In genomic region chr9:96068511-96068910, GRCh38 we compare ENCODE assay signal across 20 cellular contexts.
DNase-seq lines count a peak whose midpoint lies in the region; ATAC-seq and TF ChIP-seq lines count a peak whose summit lies in the region.
"Had no signal": no experiment of that assay in that cellular context is flagged by ENCODE, and none has a peak within 500 bp of the region (broad histone marks: within the 10 kb centered on the region; RNA-seq: fewer than 3 reads in every experiment).

No MANE protein-coding gene starts in this region.

- TF ChIP-seq POLR2A in thyroid gland (IDR thresholded peaks at IDR 0.05): no peak

- TF ChIP-seq CTCF in thyroid gland (IDR thresholded peaks at IDR 0.05): no peak

- no peaks in the 10 kb centered on the region for H3K36me3 ChIP-seq in thyroid gland
- H3K36me3 ChIP-seq: MG63, Peyer's patch, SJSA1 had no signal

- 23 to 26% methylated on average over 11 of the region's 11 CpGs for WGBS in thyroid gland, 2 donors

- no peaks in the 10 kb centered on the region for H3K27me3 ChIP-seq in thyroid gland
- H3K27me3 ChIP-seq: MG63, Peyer's patch, SJSA1 had no signal

- H3K4me3 ChIP-seq in thyroid gland (replicated peaks in 1 of 3): no peak overlapping the region
- H3K4me3 ChIP-seq: A549, MG63, Peyer's patch, SJSA1 had no signal

- peak overlapping the region; percentile 79 to 90 (median 84) for H3K27ac ChIP-seq in thyroid gland
- H3K27ac ChIP-seq: A549, Peyer's patch, SJSA1 had no signal

- peak; percentile 13 for DNase-seq in activated effector memory CD4-positive, alpha-beta T cell treated with anti-CD3 and anti-CD28 coated beads, Interleukin-2, amount 50 U/mL, for 16 hours
- no peak for DNase-seq in activated effector memory CD4-positive, alpha-beta T cell treated with Interleukin-2 at 50 U/mL for 16 hours
- DNase-seq in NCI-H1092 treated with DMSO at 0.1 percent for 48 hours (lab: John Stamatoyannopoulos, UW) (peak; percentile 21), left lobe of liver (ENCODE audit: low spot score) (peak; percentile 76), thyroid gland (peak; percentile 89 to 91), LoVo (ENCODE audit: low spot score) (no peak), NCI-H1436 treated with DMSO at 0.1 percent for 48 hours (lab: John Stamatoyannopoulos, UW) (no peak)
- DNase-seq: CD4-positive, CD25-positive, alpha-beta regulatory T cell; DMS79 treated with DMSO at 0.1 percent for 48 hours; Karpas-422; MG63; NCI-H1048; NCI-H146; NCI-H2029; NCI-H510A; NCI-H774; Peyer's patch; T-helper 1 cell had no signal

- H3K9me3 ChIP-seq in thyroid gland: no peaks in the 10 kb centered on the region
- H3K9me3 ChIP-seq: A549, MG63, Peyer's patch, SJSA1 had no signal

- H3K4me1 ChIP-seq in thyroid gland: peaks cover 34 to 60% of the 10 kb centered on the region in 2 donors
- H3K4me1 ChIP-seq: Peyer's patch had no signal

- ATAC-seq in left lobe of liver: peak; percentile 76
- ATAC-seq: A549 had no signal

- intact Hi-C loops in thyroid gland (cut with DNase I): no loop called here

Comparison
In these comparisons a context has a peak if more than half of its experiments do, and no peak if none do; other contexts are left out.
1. DNase-seq: peak in activated effector memory CD4-positive, alpha-beta T cell treated with anti-CD3 and anti-CD28 coated beads, Interleukin-2, amount 50 U/mL, for 16 hours (single experiment), NCI-H1092 treated with DMSO at 0.1 percent for 48 hours (single experiment), left lobe of liver (single experiment) and thyroid gland (2 of 2); none in activated effector memory CD4-positive, alpha-beta T cell treated with Interleukin-2 at 50 U/mL for 16 hours (single experiment), LoVo (single experiment) and NCI-H1436 treated with DMSO at 0.1 percent for 48 hours (single experiment).